Comparison of ENCODE assay signal across 21 cellular contexts in the genomic region with DNA sequence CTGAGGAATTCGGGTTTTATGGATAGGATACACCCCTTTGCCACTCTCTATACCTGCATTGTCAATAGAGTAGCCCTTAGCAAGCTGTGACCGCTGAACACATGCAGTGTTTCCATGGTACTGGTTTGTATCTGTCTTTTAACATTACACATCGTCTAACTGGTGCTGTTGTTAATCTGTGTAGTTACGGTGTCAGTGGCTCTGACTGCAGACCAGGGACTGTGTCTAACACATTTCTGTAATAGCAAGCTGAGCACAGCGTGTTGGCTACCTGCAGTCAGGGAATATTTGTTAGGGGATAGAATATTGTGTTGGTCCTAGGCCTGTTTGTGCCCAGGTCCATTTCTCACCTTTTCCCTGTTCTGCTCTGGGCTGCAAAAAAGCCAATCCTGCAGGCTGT. TPM values are rescaled to one million over a fixed set of nuclear protein-coding genes. Genes with fewer than 3 reads are reported as not detected.
"Had no signal": no experiment of that assay in that cellular context is flagged by ENCODE, and none has a peak within 500 bp of the region (broad histone marks: within the 10 kb centered on the region; RNA-seq: fewer than 3 reads in every experiment).

No MANE protein-coding gene starts in this region.

- DNase-seq: KBM-7, MV-4-11, NCI-H1048, NCI-H1105, NCI-H1436 treated with DMSO at 0.1 percent for 48 hours, NCI-H1694, NCI-H187 treated with DMSO at 0.1 percent for 48 hours, NCI-H2029 treated with DMSO at 0.1 percent for 48 hours, NCI-H2227 treated with DMSO at 0.1 percent for 48 hours, NCI-H524, NCI-H526 treated with DMSO at 0.1 percent for 48 hours, NCI-H82, Right ventricle myocardium superior, RPMI8226, SIG-M5 had no signal

- H3K27me3 ChIP-seq: SJSA1 had no signal

- H3K9me3 ChIP-seq: SJSA1 had no signal

- H3K36me3 ChIP-seq: SJSA1 had no signal

- H3K4me1 ChIP-seq: SJSA1 had no signal

- H3K4me3 ChIP-seq: SJSA1, SK-N-MC had no signal

- H3K27ac ChIP-seq: HL-60, SJSA1, SK-N-MC had no signal

RNA-seq across cellular contexts. Expression of a gene that starts 51.0 kb away (rescaled TPM):
- total RNA-seq: LHCN-M2, MCF 10A, NCI-H460, SJSA1 had no signal
